ENCODE assay signal across 9 cellular contexts in the genomic region with DNA sequence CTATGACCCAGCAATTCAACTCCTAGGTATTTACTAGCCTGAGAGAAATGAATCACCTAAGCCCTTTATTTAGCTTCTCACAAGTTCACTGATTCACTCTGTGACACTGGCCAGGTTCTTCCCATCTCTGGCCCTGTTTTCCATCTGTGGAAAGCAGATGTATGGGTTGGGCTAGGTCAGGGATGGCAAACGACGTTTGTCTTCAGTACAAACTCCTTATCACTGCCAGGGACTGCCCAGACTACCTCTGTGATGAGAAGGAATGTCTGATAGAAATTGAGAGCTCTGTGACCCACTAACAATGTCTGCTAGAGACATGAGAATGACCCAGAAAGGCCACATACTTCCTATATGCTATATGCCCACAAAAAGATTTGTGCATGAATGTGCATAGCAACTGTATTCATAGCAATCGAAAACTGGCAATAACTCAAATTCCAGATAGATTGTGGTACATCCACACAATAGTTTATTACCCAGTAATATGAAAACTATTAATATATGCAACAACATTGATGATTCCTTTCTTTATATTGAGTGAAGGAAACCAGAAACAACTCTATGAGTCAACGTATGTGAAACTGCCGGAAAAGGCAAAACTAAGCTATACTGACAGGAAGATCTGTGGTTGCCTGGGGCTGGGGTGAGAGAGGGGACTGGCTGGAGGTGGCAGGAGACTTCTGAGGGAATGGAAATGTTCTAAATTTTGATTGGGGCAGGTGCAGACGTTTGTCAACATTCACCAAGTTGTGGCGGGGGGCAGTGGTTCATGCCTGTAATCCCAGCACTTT. TPM values are rescaled to one million over a fixed set of nuclear protein-coding genes. Genes with fewer than 3 reads are reported as not detected.
DNase-seq lines count a peak whose midpoint lies in the region; ATAC-seq and TF ChIP-seq lines count a peak whose summit lies in the region.
"Had no signal": no experiment of that assay in that cellular context is flagged by ENCODE, and none has a peak within 500 bp of the region (broad histone marks: within the 10 kb centered on the region; RNA-seq: fewer than 3 reads in every experiment).

No MANE protein-coding gene starts in this region.

- no peak overlapping the region for H3K4me3 ChIP-seq in AG10803 (ENCODE audit: low read length)
- H3K4me3 ChIP-seq in brain microvascular endothelial cell (ENCODE audit: low read depth, low read length), result no peak overlapping the region
- H3K4me3 ChIP-seq in spleen, result no peak overlapping the region
- H3K4me3 ChIP-seq in suprapubic skin, result no peak overlapping the region

- H3K4me1 ChIP-seq in spleen, result peaks cover 15 to 89% (median 37%) of the 10 kb centered on the region in 6 donors
- no peaks in the 10 kb centered on the region for H3K4me1 ChIP-seq in suprapubic skin

- TF ChIP-seq EP300 in suprapubic skin (IDR thresholded peaks at IDR 0.05), result no peak

- WGBS in spleen, 5 donors, result 38 to 53% (median 48%) methylated on average over 7 of the region's 7 CpGs
- 47% methylated on average over 7 of the region's 7 CpGs for WGBS in suprapubic skin

- peak overlapping the region; percentile 94 for H3K27ac ChIP-seq in brain microvascular endothelial cell
- H3K27ac ChIP-seq in spleen, result peak overlapping the region in 2 of 8 donors; percentile 26 to 33
- no peak overlapping the region for H3K27ac ChIP-seq in suprapubic skin

- H3K36me3 Mint-ChIP-seq in T-helper 1 cell treated with Interleukin-12 subunit alpha and Interleukin-12 subunit beta and Interleukin-4 antibody, amounts not matched to agents 30 μg/mL and 1 μg/mL, for 36 hours (ENCODE audit: low read depth), result peaks cover 7% of the 10 kb centered on the region

- H3K9me3 Mint-ChIP-seq in T-helper 1 cell treated with Interleukin-12 subunit alpha and Interleukin-12 subunit beta and Interleukin-4 antibody, amounts not matched to agents 30 μg/mL and 1 μg/mL, for 36 hours, result no peaks in the 10 kb centered on the region

- in situ Hi-C loops in brain microvascular endothelial cell (cut with HindIII; ENCODE audit: low pct_ligation_motif_present, low sequenced_read_pairs), result no loop called here

- intact Hi-C loops in spleen (cut with DNase I; ENCODE audit: low total_unique reads), result no loop called here

- no peaks in the 10 kb centered on the region for H3K36me3 ChIP-seq in brain microvascular endothelial cell (replicated peaks)
- H3K36me3 ChIP-seq in spleen, result no peaks in the 10 kb centered on the region
- H3K36me3 ChIP-seq in suprapubic skin, result no peaks in the 10 kb centered on the region

- peak overlapping the region; percentile 86 for H3K27ac Mint-ChIP-seq in T-helper 1 cell treated with Interleukin-12 subunit alpha and Interleukin-12 subunit beta and Interleukin-4 antibody, amounts not matched to agents 30 μg/mL and 1 μg/mL, for 36 hours

- ATAC-seq in HG02610 (IDR thresholded peaks at IDR 0.05; ENCODE audit: unreplicated experiment), result peak; percentile 41

- peaks cover 67% of the 10 kb centered on the region for H3K4me1 Mint-ChIP-seq in T-helper 1 cell treated with Interleukin-12 subunit alpha and Interleukin-12 subunit beta and Interleukin-4 antibody, amounts not matched to agents 30 μg/mL and 1 μg/mL, for 36 hours (ENCODE audit: low read depth)

- TF ChIP-seq POLR2A in spleen (IDR thresholded peaks at IDR 0.05) (no peak), suprapubic skin (IDR thresholded peaks at IDR 0.05) (no peak)

- peak; percentile 62 for DNase-seq in AG10803 (ENCODE audit: low read depth)
- peak; percentile 76 for DNase-seq in brain microvascular endothelial cell
- DNase-seq in stimulated activated CD4-positive, alpha-beta T cell treated with anti-CD3 and anti-CD28 coated beads, Interleukin-2, amount 100 ng/mL, for 24 hours, result peak; percentile 63 to 66
- DNase-seq in spleen, result no peak
- no peak for DNase-seq in DMS153 treated with DMSO at 0.1 percent for 48 hours (lab: John Stamatoyannopoulos, UW; ENCODE audit: unreplicated experiment)
- DNase-seq in suprapubic skin (ENCODE audit: low spot score in 2 of 2), result no peak

- H3K4me3 Mint-ChIP-seq in T-helper 1 cell treated with Interleukin-12 subunit alpha and Interleukin-12 subunit beta and Interleukin-4 antibody, amounts not matched to agents 30 μg/mL and 1 μg/mL, for 36 hours, result peak overlapping the region; percentile 59

- TF ChIP-seq CTCF in AG10803 (conservative IDR thresholded peaks at IDR 0.05; ENCODE audit: low read length), result no peak
- no peak for TF ChIP-seq CTCF in brain microvascular endothelial cell (IDR thresholded peaks at IDR 0.05; ENCODE audit: low read depth, low read length, missing control alignments)
- no peak for TF ChIP-seq CTCF in spleen (IDR thresholded peaks at IDR 0.05 in 8 of 11, conservative IDR thresholded peaks at IDR 0.05 in 3 of 11)
- TF ChIP-seq CTCF in suprapubic skin (IDR thresholded peaks at IDR 0.05), result no peak

- H3K9me3 ChIP-seq in spleen (no peaks in the 10 kb centered on the region), suprapubic skin (no peaks in the 10 kb centered on the region)

- no peaks in the 10 kb centered on the region for H3K27me3 Mint-ChIP-seq in T-helper 1 cell treated with Interleukin-12 subunit alpha and Interleukin-12 subunit beta and Interleukin-4 antibody, amounts not matched to agents 30 μg/mL and 1 μg/mL, for 36 hours (ENCODE audit: low read depth)

- H3K27me3 ChIP-seq in brain microvascular endothelial cell (replicated peaks) (no peaks in the 10 kb centered on the region), spleen (replicated peaks in 1 of 7) (no peaks in the 10 kb centered on the region), suprapubic skin (no peaks in the 10 kb centered on the region)

RNA-seq across cellular contexts. Expression of a gene that starts 32.0 kb away (rescaled TPM):
- total RNA-seq in spleen (10 to 100 TPM; 45.8 to 71.1 (median 52.9) TPM), suprapubic skin (1 to 10 TPM in 3 of 4 donors, under 1 TPM in 1; 0.42 to 2.6 (median 1.3) TPM)
- polyA plus RNA-seq in spleen, result 10 to 100 TPM; 10.9 to 13.0 (median 11.5) TPM

RNA-seq across cellular contexts. Expression of a gene that starts 44.7 kb away (rescaled TPM):
- total RNA-seq in spleen (under 1 TPM in 5 of 7 donors, not detected in 2; 0.09 to 0.27 (median 0.20) TPM), suprapubic skin (not detected)
- polyA plus RNA-seq in spleen, result under 1 TPM; 0.02 to 0.13 (median 0.11) TPM
- total RNA-seq: dermis microvascular lymphatic vessel endothelial cell had no signal

Comparison
In these comparisons a context has a peak if more than half of its experiments do, and no peak if none do; other contexts are left out.
1. DNase-seq: peak in AG10803 (single experiment), brain microvascular endothelial cell (single experiment) and stimulated activated CD4-positive, alpha-beta T cell treated with anti-CD3 and anti-CD28 coated beads, Interleukin-2, amount 100 ng/mL, for 24 hours (2 of 2); none in spleen (single experiment), DMS153 treated with DMSO at 0.1 percent for 48 hours (single experiment) and suprapubic skin (0 of 2).
2. RNA of a gene that starts 32.0 kb away (total RNA-seq): 45.8 to 71.1 TPM in spleen; 0.42 to 2.6 TPM in suprapubic skin; every median in the first group is over 10 times any median in the second.